Comparison of ENCODE assay signal across 8 cellular contexts in the genomic region with DNA sequence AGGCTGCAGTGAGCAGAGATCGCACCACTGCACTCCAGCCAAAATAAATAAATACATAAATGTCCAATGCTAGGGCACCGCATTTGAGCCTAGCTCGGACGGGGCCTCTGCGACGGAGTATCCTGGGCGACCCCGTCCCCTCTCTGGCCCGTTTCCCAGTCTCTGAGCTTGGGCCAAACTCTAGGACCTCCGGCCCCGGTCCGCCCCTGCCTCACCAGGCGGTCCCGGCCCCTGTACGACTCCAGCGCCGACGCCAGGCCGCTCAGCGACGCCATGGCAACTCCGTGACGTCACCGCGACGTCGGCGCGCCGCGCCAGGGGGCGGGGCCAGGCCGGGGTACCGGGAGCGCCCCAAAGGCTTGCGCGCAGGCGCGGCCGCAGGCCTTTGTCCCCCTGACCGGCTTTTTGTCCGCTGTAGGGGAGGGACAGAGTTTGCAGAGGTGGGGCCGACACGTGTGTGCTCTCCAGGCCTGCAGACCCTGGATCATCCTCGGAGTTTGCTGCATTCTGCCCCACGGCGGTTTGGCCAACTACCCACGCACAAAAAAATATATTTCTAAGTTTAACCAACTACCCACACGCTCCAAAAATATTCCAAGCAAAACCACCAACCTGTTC. TPM values are rescaled to one million over a fixed set of nuclear protein-coding genes. Genes with fewer than 3 reads are reported as not detected.
DNase-seq lines count a peak whose midpoint lies in the region; ATAC-seq lines count a peak whose summit lies in the region.

Gene PEX11G, minus strand, starts transcription at position 300 of the 618 bp plus-strand sequence. Its CDS starts 25 bp downstream, at position 275.

- peak within 1 kb of the TSS; percentile 96 for H3K27ac ChIP-seq in cingulate gyrus (ENCODE audit: low read depth, low read length)

- peak; percentile 66 for ATAC-seq in HG02678 (IDR thresholded peaks at IDR 0.05; ENCODE audit: unreplicated experiment)
- peak; percentile 91 for ATAC-seq in left colon

- peak; percentile 84 for DNase-seq in DMS79 treated with DMSO at 0.1 percent for 48 hours (lab: John Stamatoyannopoulos, UW)
- DNase-seq in NCI-H2196 treated with DMSO at 0.1 percent for 48 hours (lab: John Stamatoyannopoulos, UW; ENCODE audit: unreplicated experiment): peak; percentile 75
- peak; percentile 93 for DNase-seq in activated CD4-positive, alpha-beta T cell treated with anti-CD3 and anti-CD28 coated beads for 48 hours
- DNase-seq in left colon: peak; percentile 87 to 94
- DNase-seq in stimulated activated CD4-positive, alpha-beta T cell treated with anti-CD3 and anti-CD28 coated beads, Interleukin-1b, Interleukin-23, amount 100 ng/mL, for 24 hours (ENCODE audit: low read depth in 4 of 4, low spot score in 1 of 4): peak; percentile 74 to 87 (median 84)
- no peak for DNase-seq in NCI-H1694 treated with DMSO at 0.1 percent for 48 hours (lab: John Stamatoyannopoulos, UW)

- intact Hi-C loops in left colon (cut with DNase I, micrococcal nuclease): no loop called here

RNA-seq across cellular contexts. Expression of gene PEX11G, which starts in this region (rescaled TPM):
- total RNA-seq in left colon: 10 to 100 TPM in 1 of 2 donors, 1 to 10 TPM in 1; 9.0 to 10.8 TPM
